Comparison of ENCODE assay signal across 12 cellular contexts in the genomic region with DNA sequence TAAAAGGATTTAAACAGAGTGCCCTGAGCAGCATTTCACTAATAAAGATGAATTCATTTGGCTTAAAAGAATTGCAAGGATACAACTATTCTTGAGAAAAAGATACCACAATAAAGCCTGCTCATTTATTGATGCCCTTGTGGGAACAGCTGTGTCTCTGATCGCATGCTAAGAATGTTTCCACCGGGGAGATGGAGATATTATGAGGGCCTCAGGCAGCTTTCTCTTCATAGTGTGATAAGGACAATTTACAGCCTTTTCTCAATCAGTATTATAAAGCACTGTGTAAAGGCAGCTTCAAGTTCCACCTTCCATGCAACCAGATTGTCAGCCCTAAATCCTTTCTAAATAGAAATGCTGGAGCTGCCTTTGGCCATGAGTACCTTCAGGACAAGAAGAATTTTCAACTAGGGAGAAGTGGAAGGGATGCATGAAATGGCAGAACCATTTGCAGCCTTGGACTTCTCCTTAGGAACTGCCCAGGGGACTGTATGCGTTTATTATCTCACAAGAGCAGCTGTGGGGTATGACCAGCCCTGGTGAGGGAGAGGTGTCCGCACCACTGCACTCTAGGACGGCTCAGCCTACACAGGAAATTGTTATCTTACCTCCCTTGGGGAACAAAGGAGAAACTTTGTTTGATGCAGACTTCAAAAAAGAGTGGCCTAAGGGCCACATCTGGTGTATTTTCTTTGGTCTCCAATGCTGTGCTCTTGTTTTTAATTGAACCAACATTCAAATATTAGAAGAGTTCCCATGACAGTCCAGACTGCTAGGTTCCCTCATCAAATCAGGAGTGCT.
A peak's percentile ranks its signal among the peaks of the same experiment; 100 is the strongest.
DNase-seq lines count a peak whose midpoint lies in the region; ATAC-seq and TF ChIP-seq lines count a peak whose summit lies in the region.
"Had no signal": no experiment of that assay in that cellular context is flagged by ENCODE, and none has a peak within 500 bp of the region (broad histone marks: within the 10 kb centered on the region; RNA-seq: fewer than 3 reads in every experiment).

No MANE protein-coding gene starts in this region.

- CTCF ChIA-PET in GM10248 (lab: Yijun Ruan, JAX), result interaction anchor here (1.0 to 2.3 kb wide), 2 partner anchors 25 to 147 kb away, joined by 3 to 6 read pairs; no protein-coding TSS in a partner anchor

- POLR2A ChIA-PET in GM10248 (lab: Yijun Ruan, JAX), result no interaction called here

- TF ChIP-seq CTCF in GM10248 (IDR thresholded peaks at IDR 0.05; ENCODE audit: control extremely low read depth, extremely low read depth, low read depth, missing control alignments), result no peak

- peak; percentile 72 for ATAC-seq in GM21447 (IDR thresholded peaks at IDR 0.05; ENCODE audit: unreplicated experiment)
- ATAC-seq in HG03469 (IDR thresholded peaks at IDR 0.05; ENCODE audit: unreplicated experiment), result peak; percentile 58
- ATAC-seq in HG02623 (IDR thresholded peaks at IDR 0.05; ENCODE audit: unreplicated experiment), result no peak
- ATAC-seq: activated naive CD4-positive, alpha-beta T cell treated with anti-CD3 and anti-CD28 coated beads, Interleukin-2, amount 50 U/mL, for 72 hours had no signal

- peak; percentile 28 for DNase-seq in GM10248 (ENCODE audit: extremely low spot score)
- peak; percentile 48 for DNase-seq in germinal center (ENCODE audit: low spot score)
- no peak for DNase-seq in foreskin melanocyte
- no peak for DNase-seq in central memory CD4-positive, alpha-beta T cell
- no peak for DNase-seq in NCI-H2081 (lab: John Stamatoyannopoulos, UW)
- DNase-seq: C1 segment of cervical spinal cord, immature natural killer cell, psoas muscle had no signal

Comparison
In these comparisons a context has a peak if more than half of its experiments do, and no peak if none do; other contexts are left out.
1. DNase-seq: peak in GM10248 (single experiment) and germinal center (single experiment); none in foreskin melanocyte (single experiment), central memory CD4-positive, alpha-beta T cell (single experiment) and NCI-H2081 (0 of 2).